8 cellular contexts compared by ENCODE assay signal in the genomic region with DNA sequence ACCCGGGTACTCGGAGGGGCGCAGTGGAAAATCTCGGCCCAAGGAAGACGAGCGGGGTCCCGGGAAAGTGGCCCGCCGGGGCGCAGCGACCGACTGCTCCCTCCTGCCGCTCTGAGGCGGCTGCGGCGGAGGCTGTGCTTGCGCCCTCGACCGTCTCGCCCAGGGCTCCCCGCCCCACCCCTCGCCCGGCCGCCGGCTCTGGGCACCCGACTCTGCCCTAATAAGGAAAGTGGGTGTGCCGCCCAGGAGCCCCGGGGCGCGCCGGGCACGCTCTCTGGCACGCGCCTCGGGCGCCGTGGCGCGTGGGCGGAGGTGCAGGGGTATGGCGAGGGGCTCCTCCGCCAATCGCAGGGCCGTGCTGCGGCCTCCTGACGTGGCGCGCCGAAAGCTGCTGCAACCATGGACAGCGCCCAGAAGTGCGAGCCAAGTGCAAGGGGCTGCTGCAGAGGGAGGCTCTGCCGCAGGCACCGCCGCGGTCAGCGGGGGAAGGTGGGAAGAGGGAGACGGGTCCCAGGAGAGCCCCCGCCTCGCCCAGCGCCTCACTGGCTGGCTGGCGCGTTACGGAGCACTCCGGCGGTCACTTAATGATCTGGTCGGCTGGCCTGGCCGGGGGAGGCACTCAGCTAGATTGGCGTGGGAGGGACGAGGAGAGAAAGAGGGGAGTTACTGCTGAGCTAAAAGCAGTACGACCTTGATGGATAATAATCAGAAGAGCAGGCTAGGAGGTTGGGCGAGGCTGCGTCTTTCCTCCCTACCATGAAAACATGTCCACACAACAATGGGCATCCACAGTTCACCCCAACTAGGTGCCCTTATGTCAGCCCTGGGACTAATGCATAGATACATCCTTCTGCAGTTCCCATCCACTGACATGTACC. TPM values are rescaled to one million over a fixed set of nuclear protein-coding genes. Genes with fewer than 3 reads are reported as not detected.
A peak's percentile ranks its signal among the peaks of the same experiment; 100 is the strongest.
DNase-seq lines count a peak whose midpoint lies in the region; ATAC-seq and TF ChIP-seq lines count a peak whose summit lies in the region.

A gene with protein sequence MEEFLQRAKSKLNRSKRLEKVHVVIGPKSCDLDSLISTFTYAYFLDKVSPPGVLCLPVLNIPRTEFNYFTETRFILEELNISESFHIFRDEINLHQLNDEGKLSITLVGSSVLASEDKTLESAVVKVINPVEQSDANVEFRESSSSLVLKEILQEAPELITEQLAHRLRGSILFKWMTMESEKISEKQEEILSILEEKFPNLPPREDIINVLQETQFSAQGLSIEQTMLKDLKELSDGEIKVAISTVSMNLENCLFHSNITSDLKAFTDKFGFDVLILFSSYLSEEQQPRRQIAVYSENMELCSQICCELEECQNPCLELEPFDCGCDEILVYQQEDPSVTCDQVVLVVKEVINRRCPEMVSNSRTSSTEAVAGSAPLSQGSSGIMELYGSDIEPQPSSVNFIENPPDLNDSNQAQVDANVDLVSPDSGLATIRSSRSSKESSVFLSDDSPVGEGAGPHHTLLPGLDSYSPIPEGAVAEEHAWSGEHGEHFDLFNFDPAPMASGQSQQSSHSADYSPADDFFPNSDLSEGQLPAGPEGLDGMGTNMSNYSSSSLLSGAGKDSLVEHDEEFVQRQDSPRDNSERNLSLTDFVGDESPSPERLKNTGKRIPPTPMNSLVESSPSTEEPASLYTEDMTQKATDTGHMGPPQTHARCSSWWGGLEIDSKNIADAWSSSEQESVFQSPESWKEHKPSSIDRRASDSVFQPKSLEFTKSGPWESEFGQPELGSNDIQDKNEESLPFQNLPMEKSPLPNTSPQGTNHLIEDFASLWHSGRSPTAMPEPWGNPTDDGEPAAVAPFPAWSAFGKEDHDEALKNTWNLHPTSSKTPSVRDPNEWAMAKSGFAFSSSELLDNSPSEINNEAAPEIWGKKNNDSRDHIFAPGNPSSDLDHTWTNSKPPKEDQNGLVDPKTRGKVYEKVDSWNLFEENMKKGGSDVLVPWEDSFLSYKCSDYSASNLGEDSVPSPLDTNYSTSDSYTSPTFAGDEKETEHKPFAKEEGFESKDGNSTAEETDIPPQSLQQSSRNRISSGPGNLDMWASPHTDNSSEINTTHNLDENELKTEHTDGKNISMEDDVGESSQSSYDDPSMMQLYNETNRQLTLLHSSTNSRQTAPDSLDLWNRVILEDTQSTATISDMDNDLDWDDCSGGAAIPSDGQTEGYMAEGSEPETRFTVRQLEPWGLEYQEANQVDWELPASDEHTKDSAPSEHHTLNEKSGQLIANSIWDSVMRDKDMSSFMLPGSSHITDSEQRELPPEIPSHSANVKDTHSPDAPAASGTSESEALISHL (N-terminal part only) (minus strand): TSS at position 131 of the 878 bp plus-strand sequence. CDS start 151 bp downstream, outside the sequence.

- POLR2A ChIA-PET in HCT116 (lab: Charles Lee), result no interaction called here

- no peak within 1 kb of the TSS for H2AFZ ChIP-seq in HCT116 (ENCODE audit: low read depth, low read length, poor library complexity, severe bottlenecking)

- H3K27me3 ChIP-seq in HCT116 (ENCODE audit: insufficient read depth, low read length), result peaks cover 46% of the 10 kb centered on the region
- H3K27me3 ChIP-seq in body of pancreas, result no peaks in the 10 kb centered on the region

- no peaks in the 10 kb centered on the region for H4K20me1 ChIP-seq in HCT116 (ENCODE audit: insufficient read depth)

- H3K27ac ChIP-seq in HCT116 (ENCODE audit: low read depth, low read length) (no peak within 1 kb of the TSS), body of pancreas (no peak within 1 kb of the TSS)

- H3K9ac ChIP-seq in HCT116 (ENCODE audit: low read length), result no peak within 1 kb of the TSS

- no peaks in the 10 kb centered on the region; a peak in 1 of 4 replicates for H3K4me1 ChIP-seq in HCT116 (ENCODE audit: control insufficient read depth in 1 of 2, insufficient read depth in 2 of 2, low read length in 2 of 2)
- H3K4me1 ChIP-seq in body of pancreas, result peaks cover 22% of the 10 kb centered on the region

- TF ChIP-seq RAD21 in HCT116 (IDR thresholded peaks at IDR 0.05; ENCODE audit: low read depth), result no peak

- ATAC-seq in HCT116 (peak; percentile 86), body of pancreas (peak; percentile 90), GM21528 (IDR thresholded peaks at IDR 0.05; ENCODE audit: low FRiP score, unreplicated experiment) (no peak), GM19455 (IDR thresholded peaks at IDR 0.05; ENCODE audit: unreplicated experiment) (no peak)

- no peaks in the 10 kb centered on the region for H3K79me2 ChIP-seq in HCT116 (ENCODE audit: insufficient read depth, low read length)

- RAD21 ChIA-PET in HCT116 (lab: Charles Lee; ENCODE audit: low non-redundant PET in 1 of 2, low total read pairs in 2 of 2, uncharacterized antibody in 2 of 2, unreplicated experiment in 2 of 2), result no interaction called here

- TF ChIP-seq POLR2A in HCT116 (IDR thresholded peaks at IDR 0.05; ENCODE audit: borderline replicate concordance, extremely low read depth, insufficient read depth, insufficient read length) (no peak), body of pancreas (IDR thresholded peaks at IDR 0.05) (peak in 2 of 3 donors; percentile 38 to 40)

- H3K9me3 ChIP-seq in HCT116 (ENCODE audit: control insufficient read depth in 1 of 2, insufficient read depth in 1 of 2, low read depth in 1 of 2, low read length in 2 of 2) (no peaks in the 10 kb centered on the region), body of pancreas (no peaks in the 10 kb centered on the region)

- whole genome bisulfite sequencing in body of pancreas, 2 donors, result 1% methylated on average over 12 to 63 of the region's 72 CpGs

- no peak within 1 kb of the TSS for H3K4me3 ChIP-seq in HCT116 (replicated peaks in 1 of 2; ENCODE audit: low read depth in 1 of 2, low read length in 2 of 2)
- peak within 1 kb of the TSS; percentile 5 to 29 for H3K4me3 ChIP-seq in body of pancreas

- no TSS peak for BruUV-seq in HCT116 (replicated peaks; lab: Mats Ljungman, UMichigan)

- H3K36me3 ChIP-seq in HCT116 (ENCODE audit: control insufficient read depth in 1 of 2, insufficient read depth in 2 of 2, low read length in 2 of 2) (no peaks in the 10 kb centered on the region), body of pancreas (replicated peaks in 1 of 2; ENCODE audit: insufficient read depth in 1 of 2, low read depth in 2 of 2) (no peaks in the 10 kb centered on the region)

- no peak for TF ChIP-seq CTCF in HCT116 (IDR thresholded peaks at IDR 0.05 in 2 of 3, conservative IDR thresholded peaks at IDR 0.05 in 1 of 3; ENCODE audit: borderline replicate concordance in 1 of 3, insufficient read depth in 1 of 3, low read depth in 2 of 3, low read length in 2 of 3)
- TF ChIP-seq CTCF in body of pancreas (IDR thresholded peaks at IDR 0.05), result no peak

- 0 out of 2 replicates have a peak within 1 kb of the TSS, but pooled peaks have one; percentile 9 for H3K4me2 ChIP-seq in HCT116 (ENCODE audit: low read length)

- CTCF ChIA-PET in HCT116 (lab: Charles Lee), result no interaction called here

- no peaks in the 10 kb centered on the region for H3K9me2 ChIP-seq in HCT116 (ENCODE audit: insufficient read depth)

- DNase-seq in AG20443 (ENCODE audit: low spot score) (peak; percentile 92), HCT116 (ENCODE audit: low read depth, low spot score) (no peak), NCI-H226 (peak; percentile 88), body of pancreas (peak; percentile 60 to 82 (median 66)), hypothalamus (lab: John Stamatoyannopoulos, UW) (peak in 44 of 51 donors; percentile 14 to 81 (median 55)), retina (peak; percentile 93)

- intact Hi-C loops in HCT116 (cut with micrococcal nuclease) (no loop called here), body of pancreas (cut with DNase I) (no loop called here)

TF ChIP-seq in HCT116, 20 proteins besides CTCF, POLR2A, EP300 and RAD21:
- no peak for TF ChIP-seq CBX3 (IDR thresholded peaks at IDR 0.05; ENCODE audit: low read depth)
- peak; percentile 64; the same call in 1 of the 2 replicates for TF ChIP-seq SRF (IDR thresholded peaks at IDR 0.05; ENCODE audit: low read depth)
- peak; percentile 54; the same call in 1 of the 2 replicates for TF ChIP-seq EGR1 (IDR thresholded peaks at IDR 0.05; ENCODE audit: low read depth)
- TF ChIP-seq, protein P1, sequence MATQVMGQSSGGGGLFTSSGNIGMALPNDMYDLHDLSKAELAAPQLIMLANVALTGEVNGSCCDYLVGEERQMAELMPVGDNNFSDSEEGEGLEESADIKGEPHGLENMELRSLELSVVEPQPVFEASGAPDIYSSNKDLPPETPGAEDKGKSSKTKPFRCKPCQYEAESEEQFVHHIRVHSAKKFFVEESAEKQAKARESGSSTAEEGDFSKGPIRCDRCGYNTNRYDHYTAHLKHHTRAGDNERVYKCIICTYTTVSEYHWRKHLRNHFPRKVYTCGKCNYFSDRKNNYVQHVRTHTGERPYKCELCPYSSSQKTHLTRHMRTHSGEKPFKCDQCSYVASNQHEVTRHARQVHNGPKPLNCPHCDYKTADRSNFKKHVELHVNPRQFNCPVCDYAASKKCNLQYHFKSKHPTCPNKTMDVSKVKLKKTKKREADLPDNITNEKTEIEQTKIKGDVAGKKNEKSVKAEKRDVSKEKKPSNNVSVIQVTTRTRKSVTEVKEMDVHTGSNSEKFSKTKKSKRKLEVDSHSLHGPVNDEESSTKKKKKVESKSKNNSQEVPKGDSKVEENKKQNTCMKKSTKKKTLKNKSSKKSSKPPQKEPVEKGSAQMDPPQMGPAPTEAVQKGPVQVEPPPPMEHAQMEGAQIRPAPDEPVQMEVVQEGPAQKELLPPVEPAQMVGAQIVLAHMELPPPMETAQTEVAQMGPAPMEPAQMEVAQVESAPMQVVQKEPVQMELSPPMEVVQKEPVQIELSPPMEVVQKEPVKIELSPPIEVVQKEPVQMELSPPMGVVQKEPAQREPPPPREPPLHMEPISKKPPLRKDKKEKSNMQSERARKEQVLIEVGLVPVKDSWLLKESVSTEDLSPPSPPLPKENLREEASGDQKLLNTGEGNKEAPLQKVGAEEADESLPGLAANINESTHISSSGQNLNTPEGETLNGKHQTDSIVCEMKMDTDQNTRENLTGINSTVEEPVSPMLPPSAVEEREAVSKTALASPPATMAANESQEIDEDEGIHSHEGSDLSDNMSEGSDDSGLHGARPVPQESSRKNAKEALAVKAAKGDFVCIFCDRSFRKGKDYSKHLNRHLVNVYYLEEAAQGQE (IDR thresholded peaks at IDR 0.05; ENCODE audit: low read depth), result peak; percentile 66
- TF ChIP-seq TCF7L2 (IDR thresholded peaks at IDR 0.05; ENCODE audit: borderline replicate concordance, extremely low read depth, insufficient read depth, insufficient read length), result no peak
TF ChIP-seq in HCT116: peak in this region for 3.

RNA-seq across cellular contexts. Expression of the gene that starts here (rescaled TPM):
- total RNA-seq in HCT116 (2021; ENCODE audit: unreplicated experiment) (0.59 TPM), body of pancreas (10 to 100 TPM in 1 of 2 donors, 1 to 10 TPM in 1; 3.9 to 15.2 TPM)
- polyA plus RNA-seq in HCT116 (2012), result 0.15 and 0.23 TPM in 2 replicates

Comparison
In these comparisons a context has a peak if more than half of its experiments do, and no peak if none do; other contexts are left out.
1. Peak in ATAC-seq and H3K4me2 ChIP-seq in HCT116; RNA of the gene not detected or under 1 TPM.
2. H3K4me3 ChIP-seq: peak in body of pancreas (2 of 2); none in HCT116 (0 of 2).